10 cellular contexts compared by ENCODE assay signal in genomic region chr11:116930177-116930576, GRCh38.
DNase-seq lines count a peak whose midpoint lies in the region; TF ChIP-seq lines count a peak whose summit lies in the region.
"Had no signal": no experiment of that assay in that cellular context is flagged by ENCODE, and none has a peak within 500 bp of the region (broad histone marks: within the 10 kb centered on the region; RNA-seq: fewer than 3 reads in every experiment).

No MANE protein-coding gene starts in this region.

- no peak for TF ChIP-seq CTCF in stomach (IDR thresholded peaks at IDR 0.05)

- TF ChIP-seq POLR2A in stomach (IDR thresholded peaks at IDR 0.05), result no peak

- CTCF ChIA-PET in activated naive CD4-positive, alpha-beta T cell treated with anti-CD3 and anti-CD28 coated beads for 36 hours (lab: Charles Lee), result interaction anchor here (0.7 to 2.3 kb wide), 6 partner anchors 18 to 176 kb away, joined by 3 to 9 read pairs (median 6); partner anchors contain the start of gene SIK3

- H3K36me3 ChIP-seq in stomach, result peaks cover 7 to 16% (median 14%) of the 10 kb centered on the region in 4 donors

- peaks cover 13 to 54% (median 41%) of the 10 kb centered on the region in 4 donors for H3K4me1 ChIP-seq in stomach

- peaks cover 64% of the 10 kb centered on the region for H3K4me1 Mint-ChIP-seq in activated naive CD4-positive, alpha-beta T cell treated with anti-CD3 and anti-CD28 coated beads for 36 hours (ENCODE audit: low read depth)
- peaks cover 79% of the 10 kb centered on the region for H3K4me1 Mint-ChIP-seq in activated naive CD8-positive, alpha-beta T cell (ENCODE audit: low read depth)

- 0 to 10% (median 7%) methylated on average over 4 of the region's 4 CpGs for WGBS in stomach, 5 donors

- H3K9me3 Mint-ChIP-seq in activated naive CD4-positive, alpha-beta T cell treated with anti-CD3 and anti-CD28 coated beads for 36 hours, result peaks cover 8% of the 10 kb centered on the region
- H3K9me3 Mint-ChIP-seq in activated naive CD8-positive, alpha-beta T cell (ENCODE audit: low read depth), result peaks cover 10% of the 10 kb centered on the region

- H3K27me3 Mint-ChIP-seq in activated naive CD4-positive, alpha-beta T cell treated with anti-CD3 and anti-CD28 coated beads for 36 hours (ENCODE audit: low read depth), result no peaks in the 10 kb centered on the region
- no peaks in the 10 kb centered on the region for H3K27me3 Mint-ChIP-seq in activated naive CD8-positive, alpha-beta T cell

- intact Hi-C loops in activated naive CD4-positive, alpha-beta T cell treated with anti-CD3 and anti-CD28 coated beads for 36 hours (cut with micrococcal nuclease), result loop anchor here (2.0 kb wide), 2 partner anchors 157 to 301 kb away; partner anchors contain the start of gene BUD13
- intact Hi-C loops in stomach (cut with DNase I; ENCODE audit: low total_unique reads), result no loop called here

- peak; percentile 55 for DNase-seq in activated naive CD4-positive, alpha-beta T cell treated with anti-CD3 and anti-CD28 coated beads for 36 hours
- no peak for DNase-seq in activated naive CD4-positive, alpha-beta T cell (lab: John Stamatoyannopoulos, UW)
- DNase-seq in iris pigment epithelial cell (ENCODE audit: low read depth) (peak; percentile 23), stomach (no peak), NCI-H128 (lab: John Stamatoyannopoulos, UW; ENCODE audit: unreplicated experiment) (no peak), DMS153 treated with DMSO at 0.1 percent for 48 hours (lab: John Stamatoyannopoulos, UW; ENCODE audit: unreplicated experiment) (no peak)
- DNase-seq in effector CD8-positive, alpha-beta T cell (lab: John Stamatoyannopoulos, UW), result no peak

- H3K27me3 ChIP-seq in stomach, result no peaks in the 10 kb centered on the region

- TF ChIP-seq EP300 in stomach (IDR thresholded peaks at IDR 0.05), result no peak

- H3K36me3 Mint-ChIP-seq in activated naive CD4-positive, alpha-beta T cell treated with anti-CD3 and anti-CD28 coated beads for 36 hours (ENCODE audit: low read depth), result peaks cover 11% of the 10 kb centered on the region
- peaks cover 13% of the 10 kb centered on the region for H3K36me3 Mint-ChIP-seq in activated naive CD8-positive, alpha-beta T cell

- peak overlapping the region; percentile 14 to 31 (median 17) for H3K4me3 ChIP-seq in stomach
- H3K4me3 ChIP-seq: SK-N-MC had no signal

- peak overlapping the region; percentile 10 to 72 (median 48) for H3K27ac ChIP-seq in stomach
- H3K27ac ChIP-seq: C4-2B, SK-N-MC had no signal

- peak overlapping the region; percentile 79 for H3K4me3 Mint-ChIP-seq in activated naive CD4-positive, alpha-beta T cell treated with anti-CD3 and anti-CD28 coated beads for 36 hours
- peak overlapping the region; percentile 76 for H3K4me3 Mint-ChIP-seq in activated naive CD8-positive, alpha-beta T cell

- peak overlapping the region; percentile 51 for H3K27ac Mint-ChIP-seq in activated naive CD4-positive, alpha-beta T cell treated with anti-CD3 and anti-CD28 coated beads for 36 hours
- peak overlapping the region; percentile 88 for H3K27ac Mint-ChIP-seq in activated naive CD8-positive, alpha-beta T cell

- no peaks in the 10 kb centered on the region for H3K9me3 ChIP-seq in stomach

Comparison
In these comparisons a context has a peak if more than half of its experiments do, and no peak if none do; other contexts are left out.
1. DNase-seq: peak in activated naive CD4-positive, alpha-beta T cell treated with anti-CD3 and anti-CD28 coated beads for 36 hours (single experiment) and iris pigment epithelial cell (single experiment); none in activated naive CD4-positive, alpha-beta T cell (0 of 4), stomach (single experiment), NCI-H128 (single experiment), DMS153 treated with DMSO at 0.1 percent for 48 hours (single experiment) and effector CD8-positive, alpha-beta T cell (single experiment).